In genomic region chr1:117653195-117653594, GRCh38 we compare ENCODE assay signal across 1 cellular context.
TF ChIP-seq lines count a peak whose summit lies in the region.

No MANE protein-coding gene starts in this region.

TF ChIP-seq in endothelial cell of umbilical vein, 7 proteins besides CTCF, POLR2A, EP300 and RAD21:
- TF ChIP-seq POLR2AphosphoS5 (IDR thresholded peaks at IDR 0.05; ENCODE audit: insufficient read depth, low read depth, low read length) (no peak), JUN (IDR thresholded peaks at IDR 0.05; ENCODE audit: borderline replicate concordance, insufficient read depth, insufficient read length, low read depth) (no peak), EZH2 (IDR thresholded peaks at IDR 0.05; ENCODE audit: borderline replicate concordance, low read depth, low read length, severe bottlenecking) (no peak), GATA2 (IDR thresholded peaks at IDR 0.05; ENCODE audit: insufficient read depth, insufficient read length, low read depth, low read length) (no peak)
